Comparison of ENCODE assay signal across 24 cellular contexts in genomic region chr7:23715099-23715498, GRCh38. TPM values are rescaled to one million over a fixed set of nuclear protein-coding genes. Genes with fewer than 3 reads are reported as not detected.
DNase-seq lines count a peak whose midpoint lies in the region; ATAC-seq and TF ChIP-seq lines count a peak whose summit lies in the region.
"Had no signal": no experiment of that assay in that cellular context is flagged by ENCODE, and none has a peak within 500 bp of the region (broad histone marks: within the 10 kb centered on the region; RNA-seq: fewer than 3 reads in every experiment).

No MANE protein-coding gene starts in this region.

- H3K27me3 ChIP-seq in Panc1 (ENCODE audit: control insufficient read depth, insufficient read depth, low read length): no peaks in the 10 kb centered on the region
- H3K27me3 ChIP-seq in left lung: no peaks in the 10 kb centered on the region
- no peaks in the 10 kb centered on the region for H3K27me3 ChIP-seq in CD8-positive, alpha-beta T cell (ENCODE audit: insufficient read depth, low read length)
- H3K27me3 ChIP-seq: MG63 had no signal

- TF ChIP-seq CTCF in Panc1 (IDR thresholded peaks at IDR 0.05): no peak
- TF ChIP-seq CTCF in left lung (IDR thresholded peaks at IDR 0.05): no peak
- TF ChIP-seq CTCF in CD8-positive, alpha-beta T cell (IDR thresholded peaks at IDR 0.05): no peak

- H3K4me3 ChIP-seq in Panc1 (ENCODE audit: low read depth in 2 of 2, low read length in 2 of 2) (no peak overlapping the region), left lung (no peak overlapping the region)
- H3K4me3 ChIP-seq in CD8-positive, alpha-beta T cell (ENCODE audit: low read depth, low read length): no peak overlapping the region
- H3K4me3 ChIP-seq: MG63, SK-N-MC had no signal

- H3K27ac ChIP-seq in Panc1 (ENCODE audit: low read length) (peak overlapping the region; percentile 10; the same call in 1 of the 2 replicates), left lung (no peak overlapping the region)
- H3K27ac ChIP-seq in CD8-positive, alpha-beta T cell (ENCODE audit: low read depth, low read length): no peak overlapping the region
- H3K27ac ChIP-seq: SK-N-MC had no signal

- POLR2A ChIA-PET in Panc1 (lab: Charles Lee): interaction anchor here (0.7 kb wide), 1 partner anchor 150 kb away, joined by 3 read pairs; no protein-coding TSS in a partner anchor
- POLR2A ChIA-PET in CD8-positive, alpha-beta T cell (lab: Charles Lee): no interaction called here

- no peaks in the 10 kb centered on the region for H3K4me1 Mint-ChIP-seq in CD8-positive, alpha-beta T cell (ENCODE audit: low read depth)
- H3K4me1 Mint-ChIP-seq: CD4-positive, alpha-beta memory T cell had no signal

- H3K9me3 Mint-ChIP-seq in CD8-positive, alpha-beta T cell: no peaks in the 10 kb centered on the region
- H3K9me3 Mint-ChIP-seq: CD4-positive, alpha-beta memory T cell had no signal

- in situ Hi-C loops in Panc1 (cut with HindIII; ENCODE audit: low pct_unique_long_range_greater_than_20kb, low sequenced_read_pairs): no loop called here

- no peaks in the 10 kb centered on the region for H3K36me3 Mint-ChIP-seq in CD8-positive, alpha-beta T cell
- H3K36me3 Mint-ChIP-seq: CD4-positive, alpha-beta memory T cell had no signal

- intact Hi-C loops in Panc1 (cut with micrococcal nuclease; ENCODE audit: unreplicated experiment) (loop anchor here (10.0 kb wide), 1 partner anchor 440 kb away; no protein-coding TSS in a partner anchor), left lung (cut with DNase I) (loop anchor here in 1 of 2 donors (10.0 kb wide), 1 partner anchor 170 kb away; no protein-coding TSS in a partner anchor)
- intact Hi-C loops in CD8-positive, alpha-beta T cell (cut with DNase I, micrococcal nuclease): no loop called here

- no peaks in the 10 kb centered on the region for H3K27me3 Mint-ChIP-seq in CD8-positive, alpha-beta T cell (ENCODE audit: low read depth)
- H3K27me3 Mint-ChIP-seq: CD4-positive, alpha-beta memory T cell had no signal

- CTCF ChIA-PET in Panc1 (lab: Charles Lee): interaction anchor here (0.8 kb wide), 2 partner anchors 144 to 168 kb away, joined by 3 to 5 read pairs; no protein-coding TSS in a partner anchor
- CTCF ChIA-PET in CD8-positive, alpha-beta T cell (lab: Charles Lee): interaction anchor here (0.9 to 6.3 kb wide), 5 partner anchors 13 to 441 kb away, joined by 3 to 29 read pairs (median 6); no protein-coding TSS in a partner anchor

- BruUV-seq in Panc1 (replicated peaks; lab: Mats Ljungman, UMichigan): no TSS peak

- H3K4me1 ChIP-seq in Panc1 (ENCODE audit: control insufficient read depth, insufficient read depth, low read length): peaks cover 29% of the 10 kb centered on the region
- H3K4me1 ChIP-seq in left lung: no peaks in the 10 kb centered on the region
- H3K4me1 ChIP-seq in CD8-positive, alpha-beta T cell (ENCODE audit: insufficient read depth, low read length): no peaks in the 10 kb centered on the region

- H3K36me3 ChIP-seq in Panc1 (ENCODE audit: control insufficient read depth, insufficient read depth, low read length): no peaks in the 10 kb centered on the region
- no peaks in the 10 kb centered on the region for H3K36me3 ChIP-seq in left lung
- no peaks in the 10 kb centered on the region for H3K36me3 ChIP-seq in CD8-positive, alpha-beta T cell (ENCODE audit: insufficient read depth, low read length)
- H3K36me3 ChIP-seq: MG63 had no signal

- ATAC-seq in Panc1: no peak
- peak; percentile 72 for ATAC-seq in left lung
- ATAC-seq in CD8-positive, alpha-beta T cell: no peak
- ATAC-seq in GM18498 (IDR thresholded peaks at IDR 0.05; ENCODE audit: unreplicated experiment): no peak
- no peak for ATAC-seq in GM19455 (IDR thresholded peaks at IDR 0.05; ENCODE audit: unreplicated experiment)
- ATAC-seq: HCT116, HepG2 had no signal

- no peak overlapping the region for H3K27ac Mint-ChIP-seq in CD8-positive, alpha-beta T cell
- H3K27ac Mint-ChIP-seq: CD4-positive, alpha-beta memory T cell had no signal

- DNase-seq in NCI-H226 (peak; percentile 20), Panc1 (ENCODE audit: low read depth, low spot score) (no peak), left lung (no peak), ureter (ENCODE audit: low spot score) (no peak)
- DNase-seq in CD8-positive, alpha-beta T cell: no peak
- DNase-seq: C1 segment of cervical spinal cord; Caco-2; CD4-positive, alpha-beta memory T cell; DMS79 treated with DMSO at 0.1 percent for 48 hours; GF-D8; KBM-7; MG63; NCI-H1105 treated with DMSO at 0.1 percent for 48 hours; NCI-H146; NCI-H1930; NCI-H2107; SHP77 treated with DMSO at 0.1 percent for 48 hours had no signal

- H3K4me3 Mint-ChIP-seq in CD8-positive, alpha-beta T cell: no peak overlapping the region
- H3K4me3 Mint-ChIP-seq: CD4-positive, alpha-beta memory T cell had no signal

- H3K9me3 ChIP-seq in Panc1 (ENCODE audit: control insufficient read depth, insufficient read depth, low read depth, low read length) (no peaks in the 10 kb centered on the region), left lung (no peaks in the 10 kb centered on the region)
- H3K9me3 ChIP-seq in CD8-positive, alpha-beta T cell (ENCODE audit: low read length): no peaks in the 10 kb centered on the region
- H3K9me3 ChIP-seq: Caco-2, MG63 had no signal

RNA-seq across cellular contexts. Expression of gene STK31, which starts 5.1 kb away (rescaled TPM):
- total RNA-seq in Panc1 (2021; ENCODE audit: unreplicated experiment) (1.0 TPM), left lung (1 to 10 TPM; 1.3 to 1.4 TPM), ureter (2.5 TPM)
- 0.80 TPM for polyA plus RNA-seq in Panc1 (2012; ENCODE audit: insufficient read length)
- total RNA-seq in CD8-positive, alpha-beta T cell: under 1 TPM; 0.43 to 0.44 TPM
- total RNA-seq: HepG2, LHCN-M2 had no signal
- polyA plus RNA-seq: CD4-positive, alpha-beta memory T cell; HepG2 had no signal

RNA-seq across cellular contexts. Expression of gene FAM221A, which starts 35.1 kb away (rescaled TPM):
- total RNA-seq in Panc1 (2021; ENCODE audit: unreplicated experiment) (8.4 TPM), left lung (1 to 10 TPM; 7.6 to 9.3 TPM), ureter (25.5 TPM)
- polyA plus RNA-seq in Panc1 (2012; ENCODE audit: insufficient read length): 8.5 TPM
- 1 to 10 TPM; 2.4 to 3.0 TPM for total RNA-seq in CD8-positive, alpha-beta T cell
- total RNA-seq: HepG2, HT1080 had no signal
